8 cellular contexts compared by ENCODE assay signal in genomic region chr7:95509199-95509598, GRCh38. TPM values are rescaled to one million over a fixed set of nuclear protein-coding genes. Genes with fewer than 3 reads are reported as not detected.
A peak's percentile ranks its signal among the peaks of the same experiment; 100 is the strongest.
DNase-seq lines count a peak whose midpoint lies in the region; ATAC-seq lines count a peak whose summit lies in the region.

No MANE protein-coding gene starts in this region.

- H3K27ac Mint-ChIP-seq in stimulated activated naive B cell treated with anti-CD40 and anti-IgM and Interleukin-4, amounts not matched to agents 10 μg/mL and 1 μg/mL and 100 μg/mL, for 72 hours: no peak overlapping the region

- peak; percentile 61 for ATAC-seq in GM18909 (IDR thresholded peaks at IDR 0.05; ENCODE audit: poor library complexity, unreplicated experiment)
- peak; percentile 40 for ATAC-seq in HG03457 (IDR thresholded peaks at IDR 0.05; ENCODE audit: unreplicated experiment)
- ATAC-seq in stimulated activated naive B cell treated with anti-CD40 and anti-IgM and Interleukin-4, amounts not matched to agents 10 μg/mL and 1 μg/mL and 100 μg/mL, for 72 hours (replicated peaks): no peak

- no peaks in the 10 kb centered on the region for H3K9me3 Mint-ChIP-seq in stimulated activated naive B cell treated with anti-CD40 and anti-IgM and Interleukin-4, amounts not matched to agents 10 μg/mL and 1 μg/mL and 100 μg/mL, for 72 hours

- H3K4me3 Mint-ChIP-seq in stimulated activated naive B cell treated with anti-CD40 and anti-IgM and Interleukin-4, amounts not matched to agents 10 μg/mL and 1 μg/mL and 100 μg/mL, for 72 hours: no peak overlapping the region

- peaks cover 0 to 4% of the 10 kb centered on the region in 2 donors for H3K27me3 Mint-ChIP-seq in stimulated activated naive B cell treated with anti-CD40 and anti-IgM and Interleukin-4, amounts not matched to agents 10 μg/mL and 1 μg/mL and 100 μg/mL, for 72 hours

- peak; percentile 49 for DNase-seq in SK-MEL-5 (ENCODE audit: low read depth, low spot score)
- peak; percentile 30 for DNase-seq in iPS DF 19.7 (ENCODE audit: low read depth, low spot score)
- no peak for DNase-seq in NCI-H187 (lab: John Stamatoyannopoulos, UW)
- no peak for DNase-seq in stimulated activated naive B cell treated with anti-CD40 and anti-IgM and Interleukin-4, amounts not matched to agents 10 μg/mL and 1 μg/mL and 100 μg/mL, for 72 hours
- DNase-seq in C1 segment of cervical spinal cord (lab: John Stamatoyannopoulos, UW): no peak
- no peak for DNase-seq in activated CD4-positive, alpha-beta T cell treated with anti-CD3 and anti-CD28 coated beads for 4 hours

- no peaks in the 10 kb centered on the region for H3K36me3 Mint-ChIP-seq in stimulated activated naive B cell treated with anti-CD40 and anti-IgM and Interleukin-4, amounts not matched to agents 10 μg/mL and 1 μg/mL and 100 μg/mL, for 72 hours

- peaks cover 0 to 3% of the 10 kb centered on the region in 2 donors for H3K4me1 Mint-ChIP-seq in stimulated activated naive B cell treated with anti-CD40 and anti-IgM and Interleukin-4, amounts not matched to agents 10 μg/mL and 1 μg/mL and 100 μg/mL, for 72 hours

- in situ Hi-C loops in SK-MEL-5 (cut with HindIII; ENCODE audit: low pct_unique_long_range_greater_than_20kb, low sequenced_read_pairs): loop anchor here (25.0 kb wide), 2 partner anchors 178 to 472 kb away; no protein-coding TSS in a partner anchor

RNA-seq across cellular contexts. Expression of gene ASB4, which starts 23.5 kb away (rescaled TPM):
- total RNA-seq in SK-MEL-5 (2014; rRNA removed; shearing (Covaris generic)): 156 and 173 TPM in 2 replicates
- 90.8 and 107 TPM in 2 replicates for polyA plus RNA-seq in SK-MEL-5 (2015; cell fraction: cytosol; rRNA removed)
- 129 and 136 TPM in 2 replicates for polyA plus RNA-seq in SK-MEL-5 (2015; cell fraction: nucleus; rRNA removed)

Comparison
In these comparisons a context has a peak if more than half of its experiments do, and no peak if none do; other contexts are left out.
1. ATAC-seq: peak in GM18909 (single experiment) and HG03457 (single experiment); none in stimulated activated naive B cell treated with anti-CD40 and anti-IgM and Interleukin-4, amounts not matched to agents 10 μg/mL and 1 μg/mL and 100 μg/mL, for 72 hours (0 of 2).
2. DNase-seq: peak in SK-MEL-5 (single experiment) and iPS DF 19.7 (single experiment); none in NCI-H187 (0 of 2), stimulated activated naive B cell treated with anti-CD40 and anti-IgM and Interleukin-4, amounts not matched to agents 10 μg/mL and 1 μg/mL and 100 μg/mL, for 72 hours (single experiment), C1 segment of cervical spinal cord (0 of 14) and activated CD4-positive, alpha-beta T cell treated with anti-CD3 and anti-CD28 coated beads for 4 hours (0 of 2).